8 cellular contexts compared by ENCODE assay signal in genomic region chr3:151282921-151283320, GRCh38.
DNase-seq lines count a peak whose midpoint lies in the region; ATAC-seq and TF ChIP-seq lines count a peak whose summit lies in the region.

No MANE protein-coding gene starts in this region.

- no peak overlapping the region for H3K4me3 ChIP-seq in astrocyte of the spinal cord (ENCODE audit: low read depth, low read length)

- DNase-seq in NCI-H1436 (lab: John Stamatoyannopoulos, UW) (peak; percentile 50), NCI-H1436 treated with DMSO at 0.1 percent for 48 hours (lab: John Stamatoyannopoulos, UW) (no peak), NCI-H774 (lab: John Stamatoyannopoulos, UW) (peak; percentile 43), astrocyte of the spinal cord (ENCODE audit: low read depth, low spot score) (peak; percentile 67), iPS-NIHi7 (ENCODE audit: extremely low spot score) (peak; percentile 45), NCI-H1048 (lab: John Stamatoyannopoulos, UW) (no peak)
- no peak for DNase-seq in stimulated activated naive CD8-positive, alpha-beta T cell treated with anti-CD3 and anti-CD28 coated beads, Interleukin-15, Interleukin-2, amounts not matched to agents 100 U/mL and 50 U/mL, for 24 hours

- TF ChIP-seq CTCF in astrocyte of the spinal cord (IDR thresholded peaks at IDR 0.05; ENCODE audit: low read depth, low read length): peak; percentile 44

- ATAC-seq in HG02884 (IDR thresholded peaks at IDR 0.05; ENCODE audit: unreplicated experiment): peak; percentile 35
- peak; percentile 38 for ATAC-seq in stimulated activated naive CD8-positive, alpha-beta T cell treated with anti-CD3 and anti-CD28 coated beads, Interleukin-15, Interleukin-2, amounts not matched to agents 100 U/mL and 50 U/mL, for 24 hours

- in situ Hi-C loops in astrocyte of the spinal cord (cut with HindIII; ENCODE audit: low sequenced_read_pairs): no loop called here

Comparison
In these comparisons a context has a peak if more than half of its experiments do, and no peak if none do; other contexts are left out.
1. DNase-seq: peak in NCI-H1436 (single experiment), NCI-H774 (single experiment), astrocyte of the spinal cord (single experiment) and iPS-NIHi7 (single experiment); none in NCI-H1436 treated with DMSO at 0.1 percent for 48 hours (single experiment), stimulated activated naive CD8-positive, alpha-beta T cell treated with anti-CD3 and anti-CD28 coated beads, Interleukin-15, Interleukin-2, amounts not matched to agents 100 U/mL and 50 U/mL, for 24 hours (single experiment) and NCI-H1048 (single experiment).